9 cellular contexts compared by ENCODE assay signal in genomic region chr1:26094677-26095383, GRCh38. TPM values are rescaled to one million over a fixed set of nuclear protein-coding genes. Genes with fewer than 3 reads are reported as not detected.
A peak's percentile ranks its signal among the peaks of the same experiment; 100 is the strongest.
DNase-seq lines count a peak whose midpoint lies in the region; ATAC-seq, FAIRE-seq and TF ChIP-seq lines count a peak whose summit lies in the region.
"Had no signal": no experiment of that assay in that cellular context is flagged by ENCODE, and none has a peak within 500 bp of the region (broad histone marks: within the 10 kb centered on the region; RNA-seq: fewer than 3 reads in every experiment).

No MANE protein-coding gene starts in this region.

- H3K9ac ChIP-seq in liver (ENCODE audit: low read depth in 1 of 2, low read length in 2 of 2) (no peak overlapping the region), HepG2 (ENCODE audit: insufficient read depth, low read depth, low read length) (no peak overlapping the region), keratinocyte (ENCODE audit: control insufficient read depth, extremely low read depth, insufficient read depth, low read length) (peak overlapping the region; percentile 14)

- no TSS peak for BruUV-seq in HepG2 (replicated peaks; lab: Mats Ljungman, UMichigan)

- TF ChIP-seq CTCF in liver (IDR thresholded peaks at IDR 0.05; ENCODE audit: low read depth, low read length, missing input control) (no peak), HepG2 (CRISPR knock-in tag; IDR thresholded peaks at IDR 0.05) (no peak), astrocyte of the cerebellum (IDR thresholded peaks at IDR 0.05; ENCODE audit: low read depth, low read length, missing control alignments) (peak; percentile 10), keratinocyte (optimal IDR thresholded peaks at IDR 0.05 in 1 of 3, IDR thresholded peaks at IDR 0.05 in 1 of 3, conservative IDR thresholded peaks at IDR 0.05 in 1 of 3; ENCODE audit: extremely low read depth in 1 of 3, insufficient read depth in 2 of 3, low read length in 3 of 3) (peak in 1 of 3 experiments; percentile 22)

- H3K9me1 ChIP-seq in keratinocyte (ENCODE audit: control insufficient read depth, extremely low read depth, insufficient read depth, low read length), result no peaks in the 10 kb centered on the region

- intact Hi-C loops in HepG2 (cut with micrococcal nuclease; ENCODE audit: unreplicated experiment) (no loop called here), aorta (cut with DNase I) (no loop called here)

- CTCF ChIA-PET in HepG2 (lab: Yijun Ruan, JAX; ENCODE audit: low intra/inter-chr PET ratio, low total read pairs), result no interaction called here

- H3K9me3 ChIP-seq in liver (ENCODE audit: control insufficient read depth in 4 of 4, low read length in 3 of 4) (no peaks in the 10 kb centered on the region), HepG2 (ENCODE audit: low read length) (no peaks in the 10 kb centered on the region), keratinocyte (ENCODE audit: control insufficient read depth, low read depth, low read length) (no peaks in the 10 kb centered on the region), aorta (ENCODE audit: control insufficient read depth, low read length) (no peaks in the 10 kb centered on the region)

- H3K4me3 ChIP-seq in liver (ENCODE audit: low read depth in 1 of 3, low read length in 3 of 3) (no peak overlapping the region), HepG2 (replicated peaks in 1 of 3; ENCODE audit: insufficient read depth in 1 of 3, low read depth in 2 of 3, low read length in 3 of 3) (no peak overlapping the region), astrocyte of the cerebellum (ENCODE audit: low read depth, low read length) (no peak overlapping the region), keratinocyte (ENCODE audit: control insufficient read depth in 2 of 3, extremely low read depth in 1 of 3, insufficient read depth in 2 of 3, low read depth in 1 of 3, low read length in 3 of 3) (no peak overlapping the region), aorta (ENCODE audit: low read length in 2 of 2) (no peak overlapping the region)

- FAIRE-seq in HepG2 (lab: Jason Lieb, UNC), result no peak
- no peak for FAIRE-seq in keratinocyte (lab: Jason Lieb, UNC)

- H4K20me1 ChIP-seq in HepG2 (ENCODE audit: insufficient read depth, low read length) (no peaks in the 10 kb centered on the region), keratinocyte (ENCODE audit: control insufficient read depth, extremely low read depth, insufficient read depth, low read length) (no peaks in the 10 kb centered on the region)

- H3K36me3 ChIP-seq in liver (ENCODE audit: control insufficient read depth in 4 of 4, insufficient read depth in 3 of 4, low read depth in 1 of 4, low read length in 3 of 4) (no peaks in the 10 kb centered on the region), HepG2 (replicated peaks in 1 of 2; ENCODE audit: control insufficient read depth in 1 of 2, insufficient read depth in 2 of 2, low read length in 2 of 2) (no peaks in the 10 kb centered on the region), keratinocyte (ENCODE audit: control insufficient read depth in 2 of 2, extremely low read depth in 1 of 2, insufficient read depth in 2 of 2, low read length in 2 of 2) (no peaks in the 10 kb centered on the region), aorta (ENCODE audit: control insufficient read depth in 1 of 2, insufficient read depth in 2 of 2, low read length in 1 of 2) (no peaks in the 10 kb centered on the region)

- dilution Hi-C loops in keratinocyte (cut with MboI; ENCODE audit: extremely low pct_ligation_motif_present, low sequenced_read_pairs), result no loop called here

- H3K27ac ChIP-seq in liver (ENCODE audit: low read depth in 1 of 2, low read length in 2 of 2) (no peak overlapping the region), HepG2 (ENCODE audit: extremely low read length, insufficient read depth, low read length) (no peak overlapping the region), keratinocyte (ENCODE audit: control insufficient read depth, insufficient read depth, low read length) (no peak overlapping the region), aorta (ENCODE audit: low read depth in 1 of 2, low read length in 2 of 2) (no peak overlapping the region)

- TF ChIP-seq EP300 in HepG2 (IDR thresholded peaks at IDR 0.05; ENCODE audit: low read depth in 2 of 2, low read length in 2 of 2), result no peak
- no peak for TF ChIP-seq EP300 in HepG2 (CRISPR knock-in tag; IDR thresholded peaks at IDR 0.05; ENCODE audit: borderline replicate concordance)

- peak in 1 of 2 donors; percentile 13 for TF ChIP-seq RAD21 in liver (IDR thresholded peaks at IDR 0.05)
- no peak for TF ChIP-seq RAD21 in HepG2 (CRISPR knock-in tag; IDR thresholded peaks at IDR 0.05)

- in situ Hi-C loops in HepG2 (cut with HindIII; ENCODE audit: extremely low pct_ligation_motif_present, low pct_unique_long_range_greater_than_20kb) (no loop called here), astrocyte of the cerebellum (cut with HindIII; ENCODE audit: low sequenced_read_pairs) (no loop called here)

- H3K4me1 ChIP-seq in liver (ENCODE audit: control insufficient read depth in 4 of 4, insufficient read depth in 4 of 4, low read length in 3 of 4), result peaks cover 0 to 2% (median under 1%) of the 10 kb centered on the region in 4 donors
- H3K4me1 ChIP-seq in HepG2 (ENCODE audit: insufficient read depth, low read length), result 0 out of 2 replicates have a peak, but pooled peaks cover 4% of the 10 kb centered on the region
- peaks cover 36% of the 10 kb centered on the region for H3K4me1 ChIP-seq in keratinocyte (ENCODE audit: control insufficient read depth, extremely low read depth, insufficient read depth, low read length)
- H3K4me1 ChIP-seq in aorta (ENCODE audit: control insufficient read depth in 1 of 2, insufficient read depth in 2 of 2, low read length in 2 of 2), result no peaks in the 10 kb centered on the region

- DNase-seq in HepG2 (ENCODE audit: low spot score) (no peak), astrocyte of the cerebellum (ENCODE audit: low read depth) (no peak), keratinocyte (ENCODE audit: low read depth, low spot score) (no peak), aorta (peak; percentile 50 to 75), NCI-H1694 treated with DMSO at 0.1 percent for 48 hours (lab: John Stamatoyannopoulos, UW) (no peak)
- DNase-seq in activated naive CD4-positive, alpha-beta T cell (lab: John Stamatoyannopoulos, UW), result no peak
- DNase-seq: stimulated activated CD4-positive, alpha-beta T cell treated with anti-CD3 and anti-CD28 coated beads, Interleukin-4, amount 100 ng/mL, for 24 hours had no signal

- H3K4me2 ChIP-seq in HepG2 (ENCODE audit: low read depth, low read length), result no peak overlapping the region; the same call in 1 of the 2 replicates
- H3K4me2 ChIP-seq in keratinocyte (ENCODE audit: control insufficient read depth, extremely low read depth, insufficient read depth, low read depth, low read length), result peak overlapping the region; percentile 4

- no peaks in the 10 kb centered on the region for H3K79me2 ChIP-seq in HepG2 (ENCODE audit: insufficient read depth, low read length)
- no peaks in the 10 kb centered on the region for H3K79me2 ChIP-seq in keratinocyte (ENCODE audit: control insufficient read depth, insufficient read depth, low read length)

- no peak overlapping the region for H2AFZ ChIP-seq in HepG2 (ENCODE audit: low read length)
- peak overlapping the region; percentile 62 for H2AFZ ChIP-seq in keratinocyte (ENCODE audit: control insufficient read depth, low read length)

- WGBS in liver, result 46% methylated on average over 17 of the region's 17 CpGs
- WGBS in HepG2 (ENCODE audit: low lambda C conversion rate), result 30% methylated on average over 12 of the region's 17 CpGs
- 24 to 27% methylated on average over 17 of the region's 17 CpGs for WGBS in aorta, 2 donors

- POLR2A ChIA-PET in HepG2 (lab: Yijun Ruan, JAX), result no interaction called here

- ATAC-seq in HepG2 (no peak; the same call in 2 of the 3 replicates), aorta (ENCODE audit: low FRiP score) (no peak), GM21423 (IDR thresholded peaks at IDR 0.05; ENCODE audit: unreplicated experiment) (no peak)

- no peak for TF ChIP-seq POLR2A in HepG2 (IDR thresholded peaks at IDR 0.05; ENCODE audit: insufficient read depth in 1 of 2, low read depth in 2 of 2, low read length in 2 of 2)

- H3K27me3 ChIP-seq in liver (ENCODE audit: control insufficient read depth in 4 of 4, insufficient read depth in 4 of 4, low read length in 3 of 4) (peaks cover 0 to 3% (median 0%) of the 10 kb centered on the region in 4 donors), HepG2 (ENCODE audit: control insufficient read depth in 1 of 2, insufficient read depth in 2 of 2, low read length in 2 of 2) (peaks cover 2 to 33% of the 10 kb centered on the region in 2 experiments; a peak in 3 of 5 replicates), keratinocyte (ENCODE audit: control insufficient read depth, extremely low read depth, insufficient read depth, low read length) (no peaks in the 10 kb centered on the region), aorta (ENCODE audit: control insufficient read depth in 1 of 2, insufficient read depth in 2 of 2, low read length in 1 of 2) (no peaks in the 10 kb centered on the region)

RNA-seq across cellular contexts. Expression of gene PDIK1L, which starts 16.8 kb away (rescaled TPM):
- total RNA-seq in liver (1 to 10 TPM; 6.4 to 9.2 TPM), HepG2 (2016; rRNA removed; fragmentation: Illumina TruSeq; extraction: Trizol) (4.6 and 5.8 TPM in 2 replicates), aorta (1 to 10 TPM; 6.5 to 7.5 TPM)
- polyA plus RNA-seq in liver (1 to 10 TPM; 3.2 TPM), HepG2 (2011; rRNA removed) (1.2 and 1.9 TPM in 2 replicates), keratinocyte (1.1 to 2.8 TPM (median 1.6 TPM) in 3 replicates), aorta (1 to 10 TPM; 2.0 to 3.8 TPM)
- 0.51 and 0.53 TPM in 2 replicates for total RNA-seq in HepG2 (2016; cell fraction: cytosol; rRNA removed; fragmentation: Illumina TruSeq; extraction: Trizol; ENCODE audit: low read depth)
- total RNA-seq in HepG2 (2016; cell fraction: insoluble cytoplasmic fraction; rRNA removed; fragmentation: Illumina TruSeq; extraction: Trizol), result 4.4 and 6.6 TPM in 2 replicates
- total RNA-seq in HepG2 (2016; cell fraction: membrane; rRNA removed; fragmentation: Illumina TruSeq; extraction: Trizol), result 2.5 and 2.9 TPM in 2 replicates
- 3.9 and 4.1 TPM in 2 replicates for total RNA-seq in HepG2 (2016; cell fraction: nucleus; rRNA removed; fragmentation: Illumina TruSeq; extraction: Trizol)
- polyA plus RNA-seq in HepG2 (2011; cell fraction: cytosol; rRNA removed), result 0.83 and 1.0 TPM in 2 replicates
- 1.3 and 1.5 TPM in 2 replicates for polyA plus RNA-seq in HepG2 (2011; cell fraction: nucleus; rRNA removed)
- 1.7 and 2.7 TPM in 2 replicates for polyA plus RNA-seq in HepG2 (2012)
- polyA plus RNA-seq in HepG2 (2016; cell fraction: cytosol; fragmentation: Illumina TruSeq; extraction: Trizol; ENCODE audit: low read depth), result 0.14 and 0.24 TPM in 2 replicates
- 3.9 and 4.2 TPM in 2 replicates for polyA plus RNA-seq in HepG2 (2016; cell fraction: insoluble cytoplasmic fraction; fragmentation: Illumina TruSeq; extraction: Trizol; ENCODE audit: low read depth)
- 0.95 and 0.99 TPM in 2 replicates for polyA plus RNA-seq in HepG2 (2016; cell fraction: membrane; fragmentation: Illumina TruSeq; extraction: Trizol; ENCODE audit: low read depth)
- polyA plus RNA-seq in HepG2 (2016; cell fraction: nucleus; fragmentation: Illumina TruSeq; extraction: Trizol; ENCODE audit: insufficient read depth, low read depth), result 5.3 and 5.7 TPM in 2 replicates
- 0.96 and 5.8 TPM in 2 replicates for polyA minus RNA-seq in HepG2 (2011; rRNA and poly(A)+ RNA removed; ENCODE audit: low replicate concordance)
- 1.9 and 2.7 TPM in 2 replicates for polyA minus RNA-seq in HepG2 (2011; cell fraction: cytosol; rRNA and poly(A)+ RNA removed)
- polyA minus RNA-seq in HepG2 (2011; cell fraction: nucleus; rRNA and poly(A)+ RNA removed), result 4.1 and 5.1 TPM in 2 replicates
- polyA plus RNA-seq in keratinocyte (2011; ENCODE audit: low read depth), result 0.67 TPM
- 0.84 and 1.6 TPM in 2 replicates for polyA plus RNA-seq in keratinocyte (2011; cell fraction: cytosol; rRNA removed)
- polyA plus RNA-seq in keratinocyte (2011; cell fraction: nucleus; rRNA removed), result 1.3 and 2.1 TPM in 2 replicates
- 1.8 and 2.7 TPM in 2 replicates for polyA plus RNA-seq in keratinocyte (2012; ENCODE audit: low replicate concordance)
- polyA minus RNA-seq in keratinocyte, result 1.5 to 3.4 TPM (median 1.7 TPM) in 3 replicates
- polyA minus RNA-seq in keratinocyte (2011; cell fraction: cytosol; rRNA and poly(A)+ RNA removed), result 1.3 TPM
- polyA minus RNA-seq in keratinocyte (2011; cell fraction: nucleus; rRNA and poly(A)+ RNA removed), result 1.1 and 2.3 TPM in 2 replicates

RNA-seq across cellular contexts. Expression of gene TRIM63, which starts 27.4 kb away (rescaled TPM):
- not detected for total RNA-seq in liver
- polyA plus RNA-seq in liver, result under 1 TPM in 1 of 2 donors, not detected in 1; 0.03 TPM
- not detected in 2 replicates for total RNA-seq in HepG2 (2016; rRNA removed; fragmentation: Illumina TruSeq; extraction: Trizol)
- not detected in 2 replicates for total RNA-seq in HepG2 (2016; cell fraction: cytosol; rRNA removed; fragmentation: Illumina TruSeq; extraction: Trizol; ENCODE audit: low read depth)
- total RNA-seq in HepG2 (2016; cell fraction: insoluble cytoplasmic fraction; rRNA removed; fragmentation: Illumina TruSeq; extraction: Trizol), result not detected in 2 replicates
- not detected in 2 replicates for total RNA-seq in HepG2 (2016; cell fraction: membrane; rRNA removed; fragmentation: Illumina TruSeq; extraction: Trizol)
- total RNA-seq in HepG2 (2016; cell fraction: nucleus; rRNA removed; fragmentation: Illumina TruSeq; extraction: Trizol), result not detected in 2 replicates
- not detected in 2 replicates for polyA plus RNA-seq in HepG2 (2011; rRNA removed)
- polyA plus RNA-seq in HepG2 (2011; cell fraction: cytosol; rRNA removed), result not detected in 2 replicates
- not detected in 2 replicates for polyA plus RNA-seq in HepG2 (2011; cell fraction: nucleus; rRNA removed)
- not detected in 2 replicates for polyA plus RNA-seq in HepG2 (2012)
- polyA plus RNA-seq in HepG2 (2016; cell fraction: cytosol; fragmentation: Illumina TruSeq; extraction: Trizol; ENCODE audit: low read depth), result not detected in 2 replicates
- polyA plus RNA-seq in HepG2 (2016; cell fraction: insoluble cytoplasmic fraction; fragmentation: Illumina TruSeq; extraction: Trizol; ENCODE audit: low read depth), result not detected in 2 replicates
- polyA plus RNA-seq in HepG2 (2016; cell fraction: membrane; fragmentation: Illumina TruSeq; extraction: Trizol; ENCODE audit: low read depth), result not detected in 2 replicates
- not detected in 2 replicates for polyA plus RNA-seq in HepG2 (2016; cell fraction: nucleus; fragmentation: Illumina TruSeq; extraction: Trizol; ENCODE audit: insufficient read depth, low read depth)
- polyA minus RNA-seq in HepG2 (2011; rRNA and poly(A)+ RNA removed; ENCODE audit: low replicate concordance), result not detected in 2 replicates
- polyA minus RNA-seq in HepG2 (2011; cell fraction: cytosol; rRNA and poly(A)+ RNA removed), result not detected in 2 replicates
- polyA minus RNA-seq in HepG2 (2011; cell fraction: nucleus; rRNA and poly(A)+ RNA removed), result not detected in 2 replicates
- not detected in 3 replicates for polyA plus RNA-seq in keratinocyte
- 0.30 TPM for polyA plus RNA-seq in keratinocyte (2011; ENCODE audit: low read depth)
- 0.05 TPM in 1 of 2 replicates, not detected in the other for polyA plus RNA-seq in keratinocyte (2011; cell fraction: cytosol; rRNA removed)
- polyA plus RNA-seq in keratinocyte (2011; cell fraction: nucleus; rRNA removed), result 0.09 TPM in 1 of 2 replicates, not detected in the other
- 0.20 TPM in 1 of 2 replicates, not detected in the other for polyA plus RNA-seq in keratinocyte (2012; ENCODE audit: low replicate concordance)
- polyA minus RNA-seq in keratinocyte, result not detected in 3 replicates
- polyA minus RNA-seq in keratinocyte (2011; cell fraction: cytosol; rRNA and poly(A)+ RNA removed), result not detected
- not detected in 2 replicates for polyA minus RNA-seq in keratinocyte (2011; cell fraction: nucleus; rRNA and poly(A)+ RNA removed)
- total RNA-seq in aorta, result under 1 TPM; 0.19 to 0.24 TPM
- 1 to 10 TPM in 1 of 2 donors, under 1 TPM in 1; 0.36 to 1.5 TPM for polyA plus RNA-seq in aorta

RNA-seq across cellular contexts. Expression of gene SLC30A2, which starts 48.9 kb away (rescaled TPM):
- total RNA-seq in liver (under 1 TPM; under 0.01 to 0.05 TPM), HepG2 (2016; rRNA removed; fragmentation: Illumina TruSeq; extraction: Trizol) (not detected in 2 replicates), aorta (not detected)
- polyA plus RNA-seq in liver (under 1 TPM in 1 of 2 donors, not detected in 1; 0.12 TPM), HepG2 (2011; rRNA removed) (not detected in 2 replicates), keratinocyte (not detected in 3 replicates), aorta (under 1 TPM in 1 of 2 donors, not detected in 1; 0.13 TPM)
- total RNA-seq in HepG2 (2016; cell fraction: cytosol; rRNA removed; fragmentation: Illumina TruSeq; extraction: Trizol; ENCODE audit: low read depth), result not detected in 2 replicates
- total RNA-seq in HepG2 (2016; cell fraction: insoluble cytoplasmic fraction; rRNA removed; fragmentation: Illumina TruSeq; extraction: Trizol), result 0.04 TPM in 1 of 2 replicates, not detected in the other
- total RNA-seq in HepG2 (2016; cell fraction: membrane; rRNA removed; fragmentation: Illumina TruSeq; extraction: Trizol), result not detected in 2 replicates
- total RNA-seq in HepG2 (2016; cell fraction: nucleus; rRNA removed; fragmentation: Illumina TruSeq; extraction: Trizol), result not detected in 2 replicates
- not detected in 2 replicates for polyA plus RNA-seq in HepG2 (2011; cell fraction: cytosol; rRNA removed)
- not detected in 2 replicates for polyA plus RNA-seq in HepG2 (2011; cell fraction: nucleus; rRNA removed)
- not detected in 2 replicates for polyA plus RNA-seq in HepG2 (2012)
- polyA plus RNA-seq in HepG2 (2016; cell fraction: cytosol; fragmentation: Illumina TruSeq; extraction: Trizol; ENCODE audit: low read depth), result not detected in 2 replicates
- not detected in 2 replicates for polyA plus RNA-seq in HepG2 (2016; cell fraction: insoluble cytoplasmic fraction; fragmentation: Illumina TruSeq; extraction: Trizol; ENCODE audit: low read depth)
- polyA plus RNA-seq in HepG2 (2016; cell fraction: membrane; fragmentation: Illumina TruSeq; extraction: Trizol; ENCODE audit: low read depth), result not detected in 2 replicates
- polyA plus RNA-seq in HepG2 (2016; cell fraction: nucleus; fragmentation: Illumina TruSeq; extraction: Trizol; ENCODE audit: insufficient read depth, low read depth), result not detected in 2 replicates
- polyA minus RNA-seq in HepG2 (2011; rRNA and poly(A)+ RNA removed; ENCODE audit: low replicate concordance), result 0.05 and 0.32 TPM in 2 replicates
- not detected in 2 replicates for polyA minus RNA-seq in HepG2 (2011; cell fraction: cytosol; rRNA and poly(A)+ RNA removed)
- not detected in 2 replicates for polyA minus RNA-seq in HepG2 (2011; cell fraction: nucleus; rRNA and poly(A)+ RNA removed)
- 0.09 TPM for polyA plus RNA-seq in keratinocyte (2011; ENCODE audit: low read depth)
- not detected in 2 replicates for polyA plus RNA-seq in keratinocyte (2011; cell fraction: cytosol; rRNA removed)
- not detected in 2 replicates for polyA plus RNA-seq in keratinocyte (2011; cell fraction: nucleus; rRNA removed)
- polyA plus RNA-seq in keratinocyte (2012; ENCODE audit: low replicate concordance), result 0.39 TPM in 1 of 2 replicates, not detected in the other
- polyA minus RNA-seq in keratinocyte, result not detected in 3 replicates
- not detected for polyA minus RNA-seq in keratinocyte (2011; cell fraction: cytosol; rRNA and poly(A)+ RNA removed)
- not detected in 2 replicates for polyA minus RNA-seq in keratinocyte (2011; cell fraction: nucleus; rRNA and poly(A)+ RNA removed)

Comparison
In these comparisons a context has a peak if more than half of its experiments do, and no peak if none do; other contexts are left out.
1. DNase-seq: peak in aorta (2 of 2); none in HepG2 (single experiment), astrocyte of the cerebellum (single experiment), keratinocyte (single experiment), activated naive CD4-positive, alpha-beta T cell (0 of 4) and NCI-H1694 treated with DMSO at 0.1 percent for 48 hours (single experiment).